ENCODE assay signal across 8 cellular contexts in genomic region chr20:3204124-3204794, GRCh38. TPM values are rescaled to one million over a fixed set of nuclear protein-coding genes. Genes with fewer than 3 reads are reported as not detected.
DNase-seq lines count a peak whose midpoint lies in the region; ATAC-seq, FAIRE-seq and TF ChIP-seq lines count a peak whose summit lies in the region.

DDRGK1 (minus strand) TSS chr20:3204682; CDS start chr20:3204627, 55 bp downstream.

- WGBS in esophagus squamous epithelium, 2 donors, result 0% methylated on average over 9 to 27 of the region's 48 CpGs

- FAIRE-seq in RCC 7860 (lab: Jason Lieb, UNC), result no peak

- no peaks in the 10 kb centered on the region for H3K9me3 Mint-ChIP-seq in activated T-cell treated with anti-CD3 and anti-CD28 coated beads, Interleukin-2, amount 50 U/mL, for 72 hours
- no peaks in the 10 kb centered on the region for H3K9me3 Mint-ChIP-seq in naive B cell
- no peaks in the 10 kb centered on the region for H3K9me3 Mint-ChIP-seq in stimulated activated effector memory CD8-positive, alpha-beta T cell treated with anti-CD3 and anti-CD28 coated beads, Interleukin-12 subunit alpha, Interleukin-12 subunit beta, amount 100 ng/mL, for 72 hours

- H3K4me3 ChIP-seq in esophagus squamous epithelium, result peak within 1 kb of the TSS; percentile 59 to 92 (median 80)

- intact Hi-C loops in esophagus squamous epithelium (cut with DNase I), result no loop called here

- TF ChIP-seq EP300 in Ishikawa (IDR thresholded peaks at IDR 0.05; ENCODE audit: borderline replicate concordance), result no peak

- peaks cover 13 to 34% (median 17%) of the 10 kb centered on the region in 3 donors for H3K4me1 ChIP-seq in esophagus squamous epithelium

- H3K36me3 Mint-ChIP-seq in activated T-cell treated with anti-CD3 and anti-CD28 coated beads, Interleukin-2, amount 50 U/mL, for 72 hours (ENCODE audit: insufficient read depth in 2 of 2), result peaks cover 7 to 16% of the 10 kb centered on the region in 2 donors
- H3K36me3 Mint-ChIP-seq in naive B cell, result peaks cover 0 to 16% of the 10 kb centered on the region in 2 donors
- H3K36me3 Mint-ChIP-seq in stimulated activated effector memory CD8-positive, alpha-beta T cell treated with anti-CD3 and anti-CD28 coated beads, Interleukin-12 subunit alpha, Interleukin-12 subunit beta, amount 100 ng/mL, for 72 hours, result peaks cover 56% of the 10 kb centered on the region

- peak within 1 kb of the TSS; percentile 96 for H3K27ac Mint-ChIP-seq in activated T-cell treated with anti-CD3 and anti-CD28 coated beads, Interleukin-2, amount 50 U/mL, for 72 hours
- H3K27ac Mint-ChIP-seq in naive B cell, result peak within 1 kb of the TSS; percentile 90 to 98 (median 94)
- H3K27ac Mint-ChIP-seq in stimulated activated effector memory CD8-positive, alpha-beta T cell treated with anti-CD3 and anti-CD28 coated beads, Interleukin-12 subunit alpha, Interleukin-12 subunit beta, amount 100 ng/mL, for 72 hours, result peak within 1 kb of the TSS; percentile 99

- H3K27ac ChIP-seq in esophagus squamous epithelium, result peak within 1 kb of the TSS; percentile 89 to 93 (median 92)

- H3K27me3 ChIP-seq in esophagus squamous epithelium, result no peaks in the 10 kb centered on the region

- peak; percentile 77 for ATAC-seq in GM21529 (IDR thresholded peaks at IDR 0.05; ENCODE audit: unreplicated experiment)
- peak; percentile 81 to 89 for ATAC-seq in activated T-cell treated with anti-CD3 and anti-CD28 coated beads, Interleukin-2, amount 50 U/mL, for 72 hours (replicated peaks in 1 of 2)
- peak; percentile 83 to 84 for ATAC-seq in naive B cell (ENCODE audit: low read depth in 2 of 2)
- ATAC-seq in stimulated activated effector memory CD8-positive, alpha-beta T cell treated with anti-CD3 and anti-CD28 coated beads, Interleukin-12 subunit alpha, Interleukin-12 subunit beta, amount 100 ng/mL, for 72 hours, result peak; percentile 84

- peaks cover 12 to 36% (median 13%) of the 10 kb centered on the region in 3 donors for H3K36me3 ChIP-seq in esophagus squamous epithelium

- DNase-seq in DMS114 treated with DMSO at 0.1 percent for 48 hours (lab: John Stamatoyannopoulos, UW; ENCODE audit: unreplicated experiment) (peak; percentile 73), RCC 7860 (ENCODE audit: low spot score) (peak; percentile 58), esophagus squamous epithelium (lab: John Stamatoyannopoulos, UW) (peak; percentile 57), naive B cell (peak; percentile 89)
- peak; percentile 91 to 94 for DNase-seq in activated T-cell treated with anti-CD3 and anti-CD28 coated beads, Interleukin-2, amount 50 U/mL, for 72 hours
- peak; percentile 90 to 98 for DNase-seq in stimulated activated effector memory CD8-positive, alpha-beta T cell treated with anti-CD3 and anti-CD28 coated beads, Interleukin-12 subunit alpha, Interleukin-12 subunit beta, amount 100 ng/mL, for 72 hours (ENCODE audit: low spot score in 2 of 2)

- peak within 1 kb of the TSS; percentile 94 to 96 for H3K4me3 Mint-ChIP-seq in activated T-cell treated with anti-CD3 and anti-CD28 coated beads, Interleukin-2, amount 50 U/mL, for 72 hours
- peak within 1 kb of the TSS; percentile 92 to 98 (median 96) for H3K4me3 Mint-ChIP-seq in naive B cell
- H3K4me3 Mint-ChIP-seq in stimulated activated effector memory CD8-positive, alpha-beta T cell treated with anti-CD3 and anti-CD28 coated beads, Interleukin-12 subunit alpha, Interleukin-12 subunit beta, amount 100 ng/mL, for 72 hours, result peak within 1 kb of the TSS; percentile 99

- H3K27me3 Mint-ChIP-seq in activated T-cell treated with anti-CD3 and anti-CD28 coated beads, Interleukin-2, amount 50 U/mL, for 72 hours (ENCODE audit: low read depth), result no peaks in the 10 kb centered on the region
- no peaks in the 10 kb centered on the region for H3K27me3 Mint-ChIP-seq in naive B cell

- no peak for TF ChIP-seq RAD21 in Ishikawa (IDR thresholded peaks at IDR 0.05; ENCODE audit: low read depth)

- H3K4me1 Mint-ChIP-seq in activated T-cell treated with anti-CD3 and anti-CD28 coated beads, Interleukin-2, amount 50 U/mL, for 72 hours (ENCODE audit: low read depth), result peaks cover 28% of the 10 kb centered on the region
- H3K4me1 Mint-ChIP-seq in naive B cell, result peaks cover 24 to 27% (median 25%) of the 10 kb centered on the region in 3 donors
- peaks cover 33% of the 10 kb centered on the region for H3K4me1 Mint-ChIP-seq in stimulated activated effector memory CD8-positive, alpha-beta T cell treated with anti-CD3 and anti-CD28 coated beads, Interleukin-12 subunit alpha, Interleukin-12 subunit beta, amount 100 ng/mL, for 72 hours

- TF ChIP-seq CTCF in esophagus squamous epithelium (IDR thresholded peaks at IDR 0.05), result peak in 1 of 6 experiments; percentile 35

- no peaks in the 10 kb centered on the region for H3K9me3 ChIP-seq in esophagus squamous epithelium

- peak in 2 of 4 donors; percentile 62 to 71 for TF ChIP-seq POLR2A in esophagus squamous epithelium (IDR thresholded peaks at IDR 0.05)

TF ChIP-seq in Ishikawa, 13 proteins besides CTCF, POLR2A, EP300 and RAD21:
- TF ChIP-seq, protein P1, sequence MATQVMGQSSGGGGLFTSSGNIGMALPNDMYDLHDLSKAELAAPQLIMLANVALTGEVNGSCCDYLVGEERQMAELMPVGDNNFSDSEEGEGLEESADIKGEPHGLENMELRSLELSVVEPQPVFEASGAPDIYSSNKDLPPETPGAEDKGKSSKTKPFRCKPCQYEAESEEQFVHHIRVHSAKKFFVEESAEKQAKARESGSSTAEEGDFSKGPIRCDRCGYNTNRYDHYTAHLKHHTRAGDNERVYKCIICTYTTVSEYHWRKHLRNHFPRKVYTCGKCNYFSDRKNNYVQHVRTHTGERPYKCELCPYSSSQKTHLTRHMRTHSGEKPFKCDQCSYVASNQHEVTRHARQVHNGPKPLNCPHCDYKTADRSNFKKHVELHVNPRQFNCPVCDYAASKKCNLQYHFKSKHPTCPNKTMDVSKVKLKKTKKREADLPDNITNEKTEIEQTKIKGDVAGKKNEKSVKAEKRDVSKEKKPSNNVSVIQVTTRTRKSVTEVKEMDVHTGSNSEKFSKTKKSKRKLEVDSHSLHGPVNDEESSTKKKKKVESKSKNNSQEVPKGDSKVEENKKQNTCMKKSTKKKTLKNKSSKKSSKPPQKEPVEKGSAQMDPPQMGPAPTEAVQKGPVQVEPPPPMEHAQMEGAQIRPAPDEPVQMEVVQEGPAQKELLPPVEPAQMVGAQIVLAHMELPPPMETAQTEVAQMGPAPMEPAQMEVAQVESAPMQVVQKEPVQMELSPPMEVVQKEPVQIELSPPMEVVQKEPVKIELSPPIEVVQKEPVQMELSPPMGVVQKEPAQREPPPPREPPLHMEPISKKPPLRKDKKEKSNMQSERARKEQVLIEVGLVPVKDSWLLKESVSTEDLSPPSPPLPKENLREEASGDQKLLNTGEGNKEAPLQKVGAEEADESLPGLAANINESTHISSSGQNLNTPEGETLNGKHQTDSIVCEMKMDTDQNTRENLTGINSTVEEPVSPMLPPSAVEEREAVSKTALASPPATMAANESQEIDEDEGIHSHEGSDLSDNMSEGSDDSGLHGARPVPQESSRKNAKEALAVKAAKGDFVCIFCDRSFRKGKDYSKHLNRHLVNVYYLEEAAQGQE (IDR thresholded peaks at IDR 0.05; ENCODE audit: low read depth), result no peak
- TF ChIP-seq NFIC (IDR thresholded peaks at IDR 0.05), result no peak
- TF ChIP-seq TAF1 (IDR thresholded peaks at IDR 0.05; ENCODE audit: low read depth), result peak; percentile 42; the same call in 1 of the 2 replicates
- TF ChIP-seq TCF12 (IDR thresholded peaks at IDR 0.05; ENCODE audit: low read depth), result no peak; the same call in 1 of the 2 replicates
- TF ChIP-seq TEAD4 (IDR thresholded peaks at IDR 0.05), result no peak
- TF ChIP-seq ZBTB7A (IDR thresholded peaks at IDR 0.05; ENCODE audit: low read depth), result no peak
- no peak for TF ChIP-seq EGR1 (IDR thresholded peaks at IDR 0.05)
- TF ChIP-seq FOXM1 (IDR thresholded peaks at IDR 0.05; ENCODE audit: borderline replicate concordance, low read depth), result no peak
- TF ChIP-seq MAX (IDR thresholded peaks at IDR 0.05), result peak; percentile 67
- TF ChIP-seq USF1 (IDR thresholded peaks at IDR 0.05), result no peak
- TF ChIP-seq YY1 (IDR thresholded peaks at IDR 0.05; ENCODE audit: low read depth), result no peak
- peak; percentile 95 for TF ChIP-seq CEBPB (IDR thresholded peaks at IDR 0.05)

RNA-seq across cellular contexts. Expression of gene DDRGK1, which starts in this region (rescaled TPM):
- 10 to 100 TPM; 83.6 to 89.3 TPM for total RNA-seq in activated T-cell treated with anti-CD3 and anti-CD28 coated beads, Interleukin-2, amount 50 U/mL, for 72 hours
- total RNA-seq in esophagus squamous epithelium, result 10 to 100 TPM; 59.2 to 71.7 (median 66.4) TPM
- 10 to 100 TPM; 33.3 to 51.0 (median 38.3) TPM for polyA plus RNA-seq in naive B cell (ENCODE audit: low read depth in 6 of 6)

Comparison
In these comparisons a context has a peak if more than half of its experiments do, and no peak if none do; other contexts are left out.
1. Peak in every context shown above with its lines: DNase-seq, ATAC-seq, H3K4me3 ChIP-seq and H3K27ac ChIP-seq.